19 cellular contexts compared by ENCODE assay signal in genomic region chr2:120551540-120551939, GRCh38.
A peak's percentile ranks its signal among the peaks of the same experiment; 100 is the strongest.
DNase-seq lines count a peak whose midpoint lies in the region; ATAC-seq and TF ChIP-seq lines count a peak whose summit lies in the region.
"Had no signal": no experiment of that assay in that cellular context is flagged by ENCODE, and none has a peak within 500 bp of the region (broad histone marks: within the 10 kb centered on the region; RNA-seq: fewer than 3 reads in every experiment).

No MANE protein-coding gene starts in this region.

- H4K20me1 ChIP-seq in Karpas-422 (ENCODE audit: insufficient read depth, low read depth, low read length) = no peaks in the 10 kb centered on the region

- H3K4me1 ChIP-seq in left ventricle myocardium inferior (peaks cover 72% of the 10 kb centered on the region), Karpas-422 (ENCODE audit: low read length) (peaks cover 3% of the 10 kb centered on the region; the same call in 1 of the 2 replicates), SJCRH30 (no peaks in the 10 kb centered on the region)

- TF ChIP-seq CTCF in left ventricle myocardium inferior (IDR thresholded peaks at IDR 0.05; ENCODE audit: borderline replicate concordance) = no peak
- no peak for TF ChIP-seq CTCF in chondrocyte (IDR thresholded peaks at IDR 0.05)
- TF ChIP-seq CTCF in progenitor cell of endocrine pancreas (IDR thresholded peaks at IDR 0.05; ENCODE audit: unreplicated experiment) = no peak

- H3K4me3 ChIP-seq in left ventricle myocardium inferior = no peak overlapping the region
- H3K4me3 ChIP-seq in Karpas-422 (ENCODE audit: low read length) = no peak overlapping the region
- no peak overlapping the region for H3K4me3 ChIP-seq in SJCRH30
- H3K4me3 ChIP-seq: A549, neural progenitor cell, PC-9, skin epidermis had no signal

- no peak overlapping the region for H2AFZ ChIP-seq in Karpas-422 (ENCODE audit: low read length)
- H2AFZ ChIP-seq: neural progenitor cell, PC-9 had no signal

- DNase-seq in left ventricle myocardium inferior (no peak), cardiac septum (ENCODE audit: low spot score) (no peak), Karpas-422 (peak; percentile 72), chondrocyte (ENCODE audit: low spot score) (peak; percentile 21), SJCRH30 (no peak), progenitor cell of endocrine pancreas (ENCODE audit: low spot score, unreplicated experiment) (no peak)
- DNase-seq: activated CD8-positive, alpha-beta T cell treated with anti-CD3 and anti-CD28 coated beads for 36 hours; activated gamma-delta T cell; effector memory CD8-positive, alpha-beta T cell; head of caudate nucleus; NCI-H2171 treated with DMSO at 0.1 percent for 48 hours; PC-9 had no signal

- H3K36me3 Mint-ChIP-seq in chondrocyte (ENCODE audit: low read depth) (no peaks in the 10 kb centered on the region), progenitor cell of endocrine pancreas (ENCODE audit: insufficient read depth) (no peaks in the 10 kb centered on the region)
- H3K36me3 Mint-ChIP-seq: neural progenitor cell had no signal

- H3K4me2 ChIP-seq in Karpas-422 (ENCODE audit: low read depth, low read length, poor library complexity, severe bottlenecking) = no peak overlapping the region
- H3K4me2 ChIP-seq: A549, neural progenitor cell had no signal

- ATAC-seq in activated CD4-positive, CD25-positive, alpha-beta regulatory T cell treated with anti-CD3 and anti-CD28 coated beads, Interleukin-2, amount 50 U/mL, for 24 hours = no peak
- ATAC-seq in HG02884 (IDR thresholded peaks at IDR 0.05; ENCODE audit: unreplicated experiment) = no peak
- ATAC-seq: A549; activated CD8-positive, alpha-beta T cell treated with anti-CD3 and anti-CD28 coated beads for 36 hours; effector memory CD8-positive, alpha-beta T cell; HCT116 had no signal

- H3K9me2 ChIP-seq in Karpas-422 (replicated peaks; ENCODE audit: insufficient read depth, low read length) = no peaks in the 10 kb centered on the region

- no peaks in the 10 kb centered on the region for H3K79me2 ChIP-seq in Karpas-422 (ENCODE audit: low read length)

- H3K27me3 ChIP-seq in left ventricle myocardium inferior (ENCODE audit: low read depth) = peaks cover 3% of the 10 kb centered on the region
- H3K27me3 ChIP-seq in Karpas-422 (ENCODE audit: low read length) = no peaks in the 10 kb centered on the region
- H3K27me3 ChIP-seq in SJCRH30 = no peaks in the 10 kb centered on the region

- H3K4me3 Mint-ChIP-seq in chondrocyte (ENCODE audit: unreplicated experiment) (no peak overlapping the region), progenitor cell of endocrine pancreas (ENCODE audit: low read depth) (no peak overlapping the region)
- H3K4me3 Mint-ChIP-seq: activated CD8-positive, alpha-beta T cell treated with anti-CD3 and anti-CD28 coated beads for 36 hours; effector memory CD8-positive, alpha-beta T cell; neural progenitor cell; T-helper 2 cell treated with Interferon-gamma antibody and Interleukin-4, amounts not matched to agents 5 μg/mL and 100 μg/mL, for 36 hours had no signal

- peak overlapping the region; percentile 72 for H3K27ac ChIP-seq in left ventricle myocardium inferior (replicated peaks)
- H3K27ac ChIP-seq in Karpas-422 (ENCODE audit: low read length) = no peak overlapping the region
- H3K27ac ChIP-seq in SJCRH30 = no peak overlapping the region
- H3K27ac ChIP-seq: neural progenitor cell had no signal

- H3K36me3 ChIP-seq in left ventricle myocardium inferior (no peaks in the 10 kb centered on the region), Karpas-422 (ENCODE audit: insufficient read depth, low read length) (no peaks in the 10 kb centered on the region), SJCRH30 (no peaks in the 10 kb centered on the region)
- H3K36me3 ChIP-seq: neural progenitor cell had no signal

- no peaks in the 10 kb centered on the region for H3K9me3 Mint-ChIP-seq in chondrocyte (ENCODE audit: low read depth)
- H3K9me3 Mint-ChIP-seq in progenitor cell of endocrine pancreas (ENCODE audit: low read depth) = no peaks in the 10 kb centered on the region
- H3K9me3 Mint-ChIP-seq: activated CD8-positive, alpha-beta T cell treated with anti-CD3 and anti-CD28 coated beads for 36 hours; effector memory CD8-positive, alpha-beta T cell; neural progenitor cell; T-helper 2 cell treated with Interferon-gamma antibody and Interleukin-4, amounts not matched to agents 5 μg/mL and 100 μg/mL, for 36 hours had no signal

- H3K9me3 ChIP-seq in left ventricle myocardium inferior (replicated peaks) = no peaks in the 10 kb centered on the region
- no peaks in the 10 kb centered on the region for H3K9me3 ChIP-seq in Karpas-422 (ENCODE audit: low read length)
- H3K9me3 ChIP-seq in SJCRH30 (replicated peaks) = no peaks in the 10 kb centered on the region
- H3K9me3 ChIP-seq: A549 had no signal

- intact Hi-C loops in left ventricle myocardium inferior (cut with micrococcal nuclease) = no loop called here
- intact Hi-C loops in cardiac septum (cut with DNase I) = loop anchor here (5.0 kb wide), 1 partner anchor 134 kb away; no protein-coding TSS in a partner anchor

- H3K27me3 Mint-ChIP-seq in chondrocyte (ENCODE audit: low read depth) = peaks cover 12% of the 10 kb centered on the region
- H3K27me3 Mint-ChIP-seq in progenitor cell of endocrine pancreas = peaks cover 39% of the 10 kb centered on the region

- no peak overlapping the region for H3K9ac ChIP-seq in Karpas-422 (ENCODE audit: low read length)
- H3K9ac ChIP-seq: neural progenitor cell had no signal

- H3K27ac Mint-ChIP-seq in chondrocyte (ENCODE audit: unreplicated experiment) (no peak overlapping the region), progenitor cell of endocrine pancreas (no peak overlapping the region)
- H3K27ac Mint-ChIP-seq: activated CD8-positive, alpha-beta T cell treated with anti-CD3 and anti-CD28 coated beads for 36 hours; effector memory CD8-positive, alpha-beta T cell; neural progenitor cell; T-helper 2 cell treated with Interferon-gamma antibody and Interleukin-4, amounts not matched to agents 5 μg/mL and 100 μg/mL, for 36 hours had no signal

- H3K4me1 Mint-ChIP-seq in chondrocyte (ENCODE audit: low read depth) = peaks cover 36% of the 10 kb centered on the region
- H3K4me1 Mint-ChIP-seq in progenitor cell of endocrine pancreas (ENCODE audit: low read depth) = peaks cover 21% of the 10 kb centered on the region

Comparison
In these comparisons a context has a peak if more than half of its experiments do, and no peak if none do; other contexts are left out.
1. DNase-seq: peak in Karpas-422 (single experiment) and chondrocyte (single experiment); none in left ventricle myocardium inferior (single experiment), cardiac septum (single experiment), SJCRH30 (0 of 2) and progenitor cell of endocrine pancreas (single experiment).